ENCODE assay signal across 9 cellular contexts in the genomic region with DNA sequence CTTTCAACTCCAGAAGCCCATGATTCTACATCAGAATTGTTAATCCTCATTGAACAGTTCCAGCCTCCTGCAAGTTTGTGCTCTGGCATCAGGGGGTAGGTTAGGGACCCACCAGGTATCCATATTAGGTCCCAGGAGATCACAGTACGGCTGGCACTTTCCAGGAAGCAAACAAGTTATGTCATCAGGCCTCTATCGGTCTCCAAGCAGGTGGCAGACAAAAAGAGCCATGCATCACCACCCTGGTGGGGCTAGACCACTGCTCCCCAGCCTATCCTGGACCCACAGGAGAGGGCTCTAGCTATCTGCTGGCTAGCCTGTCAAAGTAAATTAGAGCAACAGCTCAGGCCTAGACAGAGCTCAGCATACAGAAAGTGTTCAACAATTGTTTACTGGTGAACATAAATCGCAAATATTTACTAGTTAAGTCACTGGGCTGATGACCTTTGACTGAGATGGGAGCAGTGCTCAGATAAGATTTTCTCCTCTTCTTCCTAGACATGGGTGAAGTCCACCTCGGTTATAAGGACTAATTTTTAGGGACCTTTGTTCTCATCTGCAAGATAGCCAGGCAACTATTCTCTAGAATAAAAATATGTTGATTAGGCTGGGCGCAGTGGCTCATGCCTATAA. TPM values are rescaled to one million over a fixed set of nuclear protein-coding genes. Genes with fewer than 3 reads are reported as not detected.
DNase-seq lines count a peak whose midpoint lies in the region; ATAC-seq and TF ChIP-seq lines count a peak whose summit lies in the region.
"Had no signal": no experiment of that assay in that cellular context is flagged by ENCODE, and none has a peak within 500 bp of the region (broad histone marks: within the 10 kb centered on the region; RNA-seq: fewer than 3 reads in every experiment).

No MANE protein-coding gene starts in this region.

- no peaks in the 10 kb centered on the region for H3K9me3 ChIP-seq in Peyer's patch
- H3K9me3 ChIP-seq in effector memory CD4-positive, alpha-beta T cell (ENCODE audit: control insufficient read depth, low read length) = no peaks in the 10 kb centered on the region
- H3K9me3 ChIP-seq: psoas muscle had no signal

- no peak for ATAC-seq in stimulated activated naive CD8-positive, alpha-beta T cell treated with anti-CD3 and anti-CD28 coated beads, Interleukin-15, amount 100 ng/mL, for 72 hours
- ATAC-seq: psoas muscle had no signal

- H3K27me3 Mint-ChIP-seq in activated naive CD4-positive, alpha-beta T cell treated with anti-CD3 and anti-CD28 coated beads, Interleukin-2, amount 10 ng/mL, durations not matched to agents 7 days and 5 days = peaks cover 4% of the 10 kb centered on the region
- peaks cover 0 to 8% (median 2%) of the 10 kb centered on the region in 3 donors for H3K27me3 Mint-ChIP-seq in immature natural killer cell (ENCODE audit: low read depth in 3 of 3)
- H3K27me3 Mint-ChIP-seq in stimulated activated naive CD8-positive, alpha-beta T cell treated with anti-CD3 and anti-CD28 coated beads, Interleukin-15, amount 100 ng/mL, for 72 hours = no peaks in the 10 kb centered on the region

- H3K4me3 ChIP-seq in Peyer's patch = peak overlapping the region in 1 of 4 donors; percentile 23
- H3K4me3 ChIP-seq in effector memory CD4-positive, alpha-beta T cell (ENCODE audit: insufficient read depth, low read depth, low read length, poor library complexity, severe bottlenecking) = no peak overlapping the region
- H3K4me3 ChIP-seq: psoas muscle had no signal

- no peak for TF ChIP-seq CTCF in Peyer's patch (IDR thresholded peaks at IDR 0.05)

- no peak for TF ChIP-seq POLR2A in Peyer's patch (IDR thresholded peaks at IDR 0.05)

- H3K36me3 ChIP-seq in Peyer's patch = peaks cover 0 to 19% (median 0%) of the 10 kb centered on the region in 3 donors
- H3K36me3 ChIP-seq in effector memory CD4-positive, alpha-beta T cell (ENCODE audit: control insufficient read depth, insufficient read depth, low read length) = peaks cover 20% of the 10 kb centered on the region

- DNase-seq in activated naive CD4-positive, alpha-beta T cell treated with anti-CD3 and anti-CD28 coated beads, Interleukin-2, amount 10 ng/mL, durations not matched to agents 7 days and 5 days = no peak
- no peak for DNase-seq in activated naive CD4-positive, alpha-beta T cell treated with anti-CD3 and anti-CD28 coated beads, Interleukin-2, amount 50 U/mL, for 16 hours
- DNase-seq in Peyer's patch = no peak
- peak in 2 of 3 donors; percentile 17 for DNase-seq in immature natural killer cell
- DNase-seq in stimulated activated naive CD8-positive, alpha-beta T cell treated with anti-CD3 and anti-CD28 coated beads, Interleukin-15, amount 100 ng/mL, for 72 hours = peak in 1 of 2 donors; percentile 31
- DNase-seq in DMS79 treated with DMSO at 0.1 percent for 48 hours (lab: John Stamatoyannopoulos, UW) = no peak
- no peak for DNase-seq in effector memory CD4-positive, alpha-beta T cell
- DNase-seq in NCI-H446 treated with DMSO at 0.1 percent for 48 hours (lab: John Stamatoyannopoulos, UW) = no peak
- DNase-seq: psoas muscle had no signal

- H3K9me3 Mint-ChIP-seq in activated naive CD4-positive, alpha-beta T cell treated with anti-CD3 and anti-CD28 coated beads, Interleukin-2, amount 10 ng/mL, durations not matched to agents 7 days and 5 days = no peaks in the 10 kb centered on the region
- peaks cover 0 to 2% (median 0%) of the 10 kb centered on the region in 6 donors for H3K9me3 Mint-ChIP-seq in immature natural killer cell
- no peaks in the 10 kb centered on the region for H3K9me3 Mint-ChIP-seq in stimulated activated naive CD8-positive, alpha-beta T cell treated with anti-CD3 and anti-CD28 coated beads, Interleukin-15, amount 100 ng/mL, for 72 hours

- H3K27ac ChIP-seq in Peyer's patch = peak overlapping the region; percentile 70 to 92 (median 81)
- no peak overlapping the region for H3K27ac ChIP-seq in effector memory CD4-positive, alpha-beta T cell (ENCODE audit: insufficient read depth, low read length, poor library complexity, severe bottlenecking)

- CTCF ChIA-PET in activated naive CD4-positive, alpha-beta T cell treated with anti-CD3 and anti-CD28 coated beads, Interleukin-2, amount 10 ng/mL, durations not matched to agents 7 days and 5 days (lab: Charles Lee) = interaction anchor here (1.7 to 29.1 kb wide), 4 partner anchors 8 to 37 kb away, joined by 9 to 1108 read pairs (median 12); no protein-coding TSS in a partner anchor

- peaks cover 94% of the 10 kb centered on the region for H3K4me1 Mint-ChIP-seq in activated naive CD4-positive, alpha-beta T cell treated with anti-CD3 and anti-CD28 coated beads, Interleukin-2, amount 10 ng/mL, durations not matched to agents 7 days and 5 days
- peaks cover 99% of the 10 kb centered on the region in 2 donors for H3K4me1 Mint-ChIP-seq in immature natural killer cell
- peaks cover 100% of the 10 kb centered on the region for H3K4me1 Mint-ChIP-seq in stimulated activated naive CD8-positive, alpha-beta T cell treated with anti-CD3 and anti-CD28 coated beads, Interleukin-15, amount 100 ng/mL, for 72 hours

- peaks cover 22 to 96% (median 51%) of the 10 kb centered on the region in 4 donors for H3K4me1 ChIP-seq in Peyer's patch
- peaks cover 67% of the 10 kb centered on the region for H3K4me1 ChIP-seq in effector memory CD4-positive, alpha-beta T cell (ENCODE audit: control insufficient read depth, insufficient read depth, low read length, poor library complexity, severe bottlenecking)

- peaks cover 55% of the 10 kb centered on the region for H3K36me3 Mint-ChIP-seq in activated naive CD4-positive, alpha-beta T cell treated with anti-CD3 and anti-CD28 coated beads, Interleukin-2, amount 10 ng/mL, durations not matched to agents 7 days and 5 days
- H3K36me3 Mint-ChIP-seq in immature natural killer cell = peaks cover 15 to 19% (median 17%) of the 10 kb centered on the region in 3 donors

- peak overlapping the region; percentile 92 for H3K27ac Mint-ChIP-seq in activated naive CD4-positive, alpha-beta T cell treated with anti-CD3 and anti-CD28 coated beads, Interleukin-2, amount 10 ng/mL, durations not matched to agents 7 days and 5 days
- H3K27ac Mint-ChIP-seq in immature natural killer cell = peak overlapping the region; percentile 92 to 98 (median 97)
- peak overlapping the region; percentile 42 to 64 for H3K27ac Mint-ChIP-seq in stimulated activated naive CD8-positive, alpha-beta T cell treated with anti-CD3 and anti-CD28 coated beads, Interleukin-15, amount 100 ng/mL, for 72 hours

- peak overlapping the region; percentile 68 for H3K4me3 Mint-ChIP-seq in activated naive CD4-positive, alpha-beta T cell treated with anti-CD3 and anti-CD28 coated beads, Interleukin-2, amount 10 ng/mL, durations not matched to agents 7 days and 5 days
- peak overlapping the region; percentile 79 to 93 (median 89) for H3K4me3 Mint-ChIP-seq in immature natural killer cell
- peak overlapping the region; percentile 85 to 91 for H3K4me3 Mint-ChIP-seq in stimulated activated naive CD8-positive, alpha-beta T cell treated with anti-CD3 and anti-CD28 coated beads, Interleukin-15, amount 100 ng/mL, for 72 hours

- no peaks in the 10 kb centered on the region for H3K27me3 ChIP-seq in Peyer's patch
- H3K27me3 ChIP-seq in effector memory CD4-positive, alpha-beta T cell (replicated peaks; ENCODE audit: control insufficient read depth, insufficient read depth, low read length, poor library complexity, severe bottlenecking) = no peaks in the 10 kb centered on the region

RNA-seq across cellular contexts. Expression of a gene that starts 6.4 kb away (rescaled TPM):
- total RNA-seq in Peyer's patch = 10 to 100 TPM; 22.0 to 40.0 (median 30.9) TPM
- 10 to 100 TPM in 1 of 3 donors, 1 to 10 TPM in 2; 6.3 to 26.4 (median 6.6) TPM for polyA plus RNA-seq in immature natural killer cell

RNA-seq across cellular contexts. Expression of a gene that starts 41.6 kb away (rescaled TPM):
- not detected for total RNA-seq in Peyer's patch
- polyA plus RNA-seq in immature natural killer cell = not detected
- total RNA-seq: psoas muscle had no signal

Comparison
In these comparisons a context has a peak if more than half of its experiments do, and no peak if none do; other contexts are left out.
1. DNase-seq: peak in immature natural killer cell (2 of 3); none in activated naive CD4-positive, alpha-beta T cell treated with anti-CD3 and anti-CD28 coated beads, Interleukin-2, amount 10 ng/mL, durations not matched to agents 7 days and 5 days (single experiment), activated naive CD4-positive, alpha-beta T cell treated with anti-CD3 and anti-CD28 coated beads, Interleukin-2, amount 50 U/mL, for 16 hours (single experiment), Peyer's patch (0 of 3), DMS79 treated with DMSO at 0.1 percent for 48 hours (single experiment), effector memory CD4-positive, alpha-beta T cell (0 of 3) and NCI-H446 treated with DMSO at 0.1 percent for 48 hours (single experiment).
2. Peak in every context shown above with its lines, with median percentiles within 50 percentile points of each other: H3K27ac Mint-ChIP-seq and H3K4me3 Mint-ChIP-seq.